14 cellular contexts compared by ENCODE assay signal in genomic region chr2:85356186-85356585, GRCh38.
"Had no signal": no experiment of that assay in that cellular context is flagged by ENCODE, and none has a peak within 500 bp of the region (broad histone marks: within the 10 kb centered on the region; RNA-seq: fewer than 3 reads in every experiment).

No MANE protein-coding gene starts in this region.

- H3K27ac ChIP-seq: colonic mucosa had no signal

- H3K4me3 ChIP-seq: lung had no signal

- H3K27me3 Mint-ChIP-seq: activated CD8-positive, alpha-beta memory T cell treated with anti-CD3 and anti-CD28 coated beads, Interleukin-2, amount 10 ng/mL, durations not matched to agents 7 days and 5 days; T-helper 17 cell had no signal

- H3K27me3 ChIP-seq: colonic mucosa, tibial artery had no signal

- H3K9me3 ChIP-seq: colonic mucosa, tibial artery had no signal

- H3K27ac Mint-ChIP-seq: WTC11 had no signal

- H3K36me3 ChIP-seq: colonic mucosa had no signal

- DNase-seq: activated CD4-positive, alpha-beta T cell treated with anti-CD3 and anti-CD28 coated beads for 48 hours; activated CD8-positive, alpha-beta memory T cell treated with anti-CD3 and anti-CD28 coated beads, Interleukin-2, amount 10 ng/mL, durations not matched to agents 7 days and 5 days; activated gamma-delta T cell treated with Interleukin-2 at 50 U/mL for 16 hours; activated T-cell treated with anti-CD3 and anti-CD28 coated beads, Interleukin-2, amount 50 U/mL, for 4 hours; caudate nucleus; colonic mucosa; effector CD8-positive, alpha-beta T cell; hippocampal formation; kidney glomerular epithelial cell; SHP77 treated with DMSO at 0.1 percent for 48 hours; T-helper 17 cell; tibial artery had no signal

- ATAC-seq: activated CD8-positive, alpha-beta memory T cell treated with anti-CD3 and anti-CD28 coated beads, Interleukin-2, amount 10 ng/mL, durations not matched to agents 7 days and 5 days; activated T-cell treated with anti-CD3 and anti-CD28 coated beads, Interleukin-2, amount 50 U/mL, for 4 hours; T-helper 17 cell; WTC11 had no signal

- H3K9me3 Mint-ChIP-seq: activated T-cell treated with anti-CD3 and anti-CD28 coated beads, Interleukin-2, amount 50 U/mL, for 4 hours; WTC11 had no signal
